Comparison of ENCODE assay signal across 21 cellular contexts in genomic region chr1:41907446-41907845, GRCh38.
"Had no signal": no experiment of that assay in that cellular context is flagged by ENCODE, and none has a peak within 500 bp of the region (broad histone marks: within the 10 kb centered on the region; RNA-seq: fewer than 3 reads in every experiment).

No MANE protein-coding gene starts in this region.

- DNase-seq: activated CD4-positive, CD25-positive, alpha-beta regulatory T cell treated with anti-CD3 and anti-CD28 coated beads, Interleukin-2, amount 50 U/mL, for 72 hours; activated CD8-positive, alpha-beta memory T cell treated with anti-CD3 and anti-CD28 coated beads, Interleukin-2, amount 50 U/mL, for 4 hours; activated gamma-delta T cell treated with Interleukin-2 at 50 U/mL for 16 hours; activated naive CD4-positive, alpha-beta T cell treated with anti-CD3 and anti-CD28 coated beads, Interleukin-2, amount 50 U/mL, for 16 hours; activated T-cell treated with anti-CD3 and anti-CD28 coated beads, Interleukin-2, amount 50 U/mL, for 1 hour; amniotic stem cell; dermis blood vessel endothelial cell; effector CD4-positive, alpha-beta T cell; gastrocnemius medialis; left cardiac atrium; left ventricle myocardium superior; mucosa of descending colon; right cardiac atrium; spleen; stimulated activated naive CD4-positive, alpha-beta T cell; T-helper 2 cell had no signal

- FAIRE-seq: astrocyte, colon, keratinocyte had no signal

- H2AFZ ChIP-seq: hepatocyte had no signal

- H3K4me2 ChIP-seq: hepatocyte had no signal

- H3K27ac ChIP-seq: gastrocnemius medialis, hepatocyte, spleen, tibial nerve had no signal

- ATAC-seq: gastrocnemius medialis, left cardiac atrium, left ventricle myocardium superior, mucosa of descending colon, right cardiac atrium had no signal

- H3K27me3 ChIP-seq: gastrocnemius medialis, hepatocyte, spleen, tibial nerve had no signal

- H3K36me3 ChIP-seq: gastrocnemius medialis, spleen, tibial nerve had no signal

- H3K4me3 ChIP-seq: gastrocnemius medialis, hepatocyte, mucosa of descending colon, spleen, tibial nerve had no signal

- H3K9me3 ChIP-seq: gastrocnemius medialis, mucosa of descending colon, spleen had no signal

- H3K79me2 ChIP-seq: hepatocyte had no signal
